21 cellular contexts compared by ENCODE assay signal in the genomic region with DNA sequence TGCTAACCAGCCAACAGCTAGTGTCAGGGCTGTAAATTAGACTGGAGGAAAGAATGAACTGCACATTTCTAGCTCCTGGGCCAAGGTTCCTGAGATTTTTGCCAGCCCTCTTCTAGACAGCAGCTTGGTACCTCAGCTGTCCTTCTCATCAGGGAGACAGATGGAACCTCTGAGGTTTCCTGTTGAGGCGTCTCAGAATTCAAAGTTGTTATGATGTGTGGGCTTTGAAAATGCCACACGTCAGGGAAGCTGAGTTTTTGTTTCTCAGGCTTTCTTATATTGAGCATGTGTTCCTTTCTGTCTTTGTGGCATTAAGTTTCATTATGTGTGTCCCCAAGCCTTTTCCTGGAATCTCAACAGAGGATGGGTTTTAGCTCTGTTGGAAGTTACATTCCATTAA.
DNase-seq lines count a peak whose midpoint lies in the region; ATAC-seq and TF ChIP-seq lines count a peak whose summit lies in the region.
"Had no signal": no experiment of that assay in that cellular context is flagged by ENCODE, and none has a peak within 500 bp of the region (broad histone marks: within the 10 kb centered on the region; RNA-seq: fewer than 3 reads in every experiment).

No MANE protein-coding gene starts in this region.

- no peaks in the 10 kb centered on the region for H3K27me3 Mint-ChIP-seq in activated T-cell treated with anti-CD3 and anti-CD28 coated beads, Interleukin-2, amount 50 U/mL, for 72 hours (ENCODE audit: low read depth)

- H3K4me1 Mint-ChIP-seq in activated T-cell treated with anti-CD3 and anti-CD28 coated beads, Interleukin-2, amount 50 U/mL, for 72 hours (ENCODE audit: low read depth), result peaks cover 19% of the 10 kb centered on the region

- no peaks in the 10 kb centered on the region for H3K9me3 ChIP-seq in Peyer's patch
- H3K9me3 ChIP-seq: ascending aorta, testis had no signal

- H3K36me3 ChIP-seq in Peyer's patch, result no peaks in the 10 kb centered on the region
- H3K36me3 ChIP-seq: ascending aorta had no signal

- no peak overlapping the region for H3K27ac Mint-ChIP-seq in activated T-cell treated with anti-CD3 and anti-CD28 coated beads, Interleukin-2, amount 50 U/mL, for 72 hours

- no peaks in the 10 kb centered on the region for H3K36me3 Mint-ChIP-seq in activated T-cell treated with anti-CD3 and anti-CD28 coated beads, Interleukin-2, amount 50 U/mL, for 72 hours (ENCODE audit: insufficient read depth in 2 of 2)

- no peak overlapping the region for H3K27ac ChIP-seq in Peyer's patch
- H3K27ac ChIP-seq: ascending aorta, C4-2B, testis, VCaP had no signal

- DNase-seq in activated T-cell treated with anti-CD3 and anti-CD28 coated beads, Interleukin-2, amount 50 U/mL, for 72 hours, result peak in 1 of 2 donors; percentile 8
- DNase-seq in activated T-cell treated with anti-CD3 and anti-CD28 coated beads, Interleukin-2, amount 50 U/mL, for 48 hours, result no peak
- DNase-seq in central memory CD4-positive, alpha-beta T cell, result peak; percentile 44
- DNase-seq in stimulated activated naive CD8-positive, alpha-beta T cell treated with anti-CD3 and anti-CD28 coated beads, Interleukin-15, Interleukin-2, amounts not matched to agents 100 U/mL and 50 U/mL, for 24 hours, result no peak
- no peak for DNase-seq in Peyer's patch
- DNase-seq: activated gamma-delta T cell, GOT3, Karpas-422, left cardiac atrium, midbrain, NCI-H1417, NCI-H2107, NCI-H526 treated with DMSO at 0.1 percent for 48 hours, testis had no signal

- H3K4me1 ChIP-seq in Peyer's patch, result no peaks in the 10 kb centered on the region
- H3K4me1 ChIP-seq: ascending aorta, testis had no signal

- peak overlapping the region; percentile 33 to 34 for H3K4me3 Mint-ChIP-seq in activated T-cell treated with anti-CD3 and anti-CD28 coated beads, Interleukin-2, amount 50 U/mL, for 72 hours

- TF ChIP-seq POLR2A in Peyer's patch (IDR thresholded peaks at IDR 0.05), result no peak

- no peak for TF ChIP-seq CTCF in Peyer's patch (IDR thresholded peaks at IDR 0.05)

- ATAC-seq in activated T-cell treated with anti-CD3 and anti-CD28 coated beads, Interleukin-2, amount 50 U/mL, for 72 hours (replicated peaks in 1 of 2), result peak; percentile 71 to 80
- ATAC-seq in HG03432 (IDR thresholded peaks at IDR 0.05; ENCODE audit: unreplicated experiment) (peak; percentile 58), HG03280 (IDR thresholded peaks at IDR 0.05; ENCODE audit: unreplicated experiment) (no peak), GM18873 (IDR thresholded peaks at IDR 0.05; ENCODE audit: low FRiP score, unreplicated experiment) (no peak)
- ATAC-seq in stimulated activated naive CD8-positive, alpha-beta T cell treated with anti-CD3 and anti-CD28 coated beads, Interleukin-15, Interleukin-2, amounts not matched to agents 100 U/mL and 50 U/mL, for 24 hours, result peak; percentile 66
- ATAC-seq: left cardiac atrium, Right ventricle myocardium inferior had no signal

- no peaks in the 10 kb centered on the region for H3K27me3 ChIP-seq in Peyer's patch
- H3K27me3 ChIP-seq: ascending aorta, testis had no signal

- peaks cover 0 to 1% of the 10 kb centered on the region in 2 donors for H3K9me3 Mint-ChIP-seq in activated T-cell treated with anti-CD3 and anti-CD28 coated beads, Interleukin-2, amount 50 U/mL, for 72 hours

- H3K4me3 ChIP-seq in Peyer's patch, result no peak overlapping the region
- H3K4me3 ChIP-seq: ascending aorta, testis had no signal

Comparison
In these comparisons a context has a peak if more than half of its experiments do, and no peak if none do; other contexts are left out.
1. ATAC-seq: peak in activated T-cell treated with anti-CD3 and anti-CD28 coated beads, Interleukin-2, amount 50 U/mL, for 72 hours (2 of 2), HG03432 (single experiment) and stimulated activated naive CD8-positive, alpha-beta T cell treated with anti-CD3 and anti-CD28 coated beads, Interleukin-15, Interleukin-2, amounts not matched to agents 100 U/mL and 50 U/mL, for 24 hours (single experiment); none in HG03280 (single experiment) and GM18873 (single experiment).